In genomic region chr2:204988836-204989235, GRCh38 we compare ENCODE assay signal across 25 cellular contexts.
DNase-seq lines count a peak whose midpoint lies in the region; ATAC-seq, FAIRE-seq and TF ChIP-seq lines count a peak whose summit lies in the region.
"Had no signal": no experiment of that assay in that cellular context is flagged by ENCODE, and none has a peak within 500 bp of the region (broad histone marks: within the 10 kb centered on the region; RNA-seq: fewer than 3 reads in every experiment).

No MANE protein-coding gene starts in this region.

- no peak overlapping the region for H3K4me2 ChIP-seq in GM23338
- H3K4me2 ChIP-seq: A549; BLaER1 treated with 17β-estradiol and CSF1 and Interleukin-3, amounts not matched to agents 10 nM and 100 nM had no signal

- H3K27me3 Mint-ChIP-seq in activated naive CD4-positive, alpha-beta T cell treated with anti-CD3 and anti-CD28 coated beads, Interleukin-2, amount 50 U/mL, for 24 hours: no peaks in the 10 kb centered on the region
- no peaks in the 10 kb centered on the region for H3K27me3 Mint-ChIP-seq in GM23338 (ENCODE audit: insufficient read depth, low read depth, poor library complexity)
- no peaks in the 10 kb centered on the region for H3K27me3 Mint-ChIP-seq in T-helper 2 cell treated with Interferon-gamma antibody and Interleukin-4, amounts not matched to agents 5 μg/mL and 100 μg/mL, for 36 hours (ENCODE audit: low read depth)
- H3K27me3 Mint-ChIP-seq: CD4-positive, alpha-beta memory T cell had no signal

- H3K36me3 Mint-ChIP-seq in activated naive CD4-positive, alpha-beta T cell treated with anti-CD3 and anti-CD28 coated beads, Interleukin-2, amount 50 U/mL, for 24 hours: peaks cover 1% of the 10 kb centered on the region
- H3K36me3 Mint-ChIP-seq in GM23338 (ENCODE audit: low read depth): no peaks in the 10 kb centered on the region
- peaks cover 13% of the 10 kb centered on the region for H3K36me3 Mint-ChIP-seq in T-helper 2 cell treated with Interferon-gamma antibody and Interleukin-4, amounts not matched to agents 5 μg/mL and 100 μg/mL, for 36 hours (ENCODE audit: low read depth)
- H3K36me3 Mint-ChIP-seq: CD14-positive monocyte had no signal

- H4K20me1 ChIP-seq in GM23338 (replicated peaks; ENCODE audit: insufficient read depth): no peaks in the 10 kb centered on the region
- H4K20me1 ChIP-seq: BLaER1 treated with 17β-estradiol and CSF1 and Interleukin-3, amounts not matched to agents 10 nM and 100 nM had no signal

- no peak overlapping the region for H3K4me3 Mint-ChIP-seq in activated naive CD4-positive, alpha-beta T cell treated with anti-CD3 and anti-CD28 coated beads, Interleukin-2, amount 50 U/mL, for 24 hours
- no peak overlapping the region for H3K4me3 Mint-ChIP-seq in GM23338
- H3K4me3 Mint-ChIP-seq in T-helper 2 cell treated with Interferon-gamma antibody and Interleukin-4, amounts not matched to agents 5 μg/mL and 100 μg/mL, for 36 hours: peak overlapping the region; percentile 16
- H3K4me3 Mint-ChIP-seq: CD14-positive monocyte; CD4-positive, alpha-beta memory T cell; H9 had no signal

- H3K27ac Mint-ChIP-seq in activated naive CD4-positive, alpha-beta T cell treated with anti-CD3 and anti-CD28 coated beads, Interleukin-2, amount 50 U/mL, for 24 hours: peak overlapping the region; percentile 25
- H3K27ac Mint-ChIP-seq in GM23338: peak overlapping the region; percentile 69; the same call in 1 of the 2 replicates
- H3K27ac Mint-ChIP-seq in T-helper 2 cell treated with Interferon-gamma antibody and Interleukin-4, amounts not matched to agents 5 μg/mL and 100 μg/mL, for 36 hours: peak overlapping the region; percentile 0
- H3K27ac Mint-ChIP-seq: H9 had no signal

- peaks cover 3% of the 10 kb centered on the region; the same call in 1 of the 2 replicates for H3K4me1 ChIP-seq in GM23338 (ENCODE audit: insufficient read depth)
- H3K4me1 ChIP-seq: A549; BE2C; BLaER1 treated with 17β-estradiol and CSF1 and Interleukin-3, amounts not matched to agents 10 nM and 100 nM had no signal

- H3K27me3 ChIP-seq in GM23338 (ENCODE audit: insufficient read depth): no peaks in the 10 kb centered on the region
- H3K27me3 ChIP-seq: BE2C; BLaER1 treated with 17β-estradiol and CSF1 and Interleukin-3, amounts not matched to agents 10 nM and 100 nM had no signal

- no peak overlapping the region for H3K4me3 ChIP-seq in GM23338
- H3K4me3 ChIP-seq: A549; BLaER1 treated with 17β-estradiol and CSF1 and Interleukin-3, amounts not matched to agents 10 nM and 100 nM; GM23248 had no signal

- no peaks in the 10 kb centered on the region for H3K36me3 ChIP-seq in GM23338 (ENCODE audit: insufficient read depth)
- H3K36me3 ChIP-seq: BE2C; BLaER1 treated with 17β-estradiol and CSF1 and Interleukin-3, amounts not matched to agents 10 nM and 100 nM had no signal

- no peak overlapping the region for H2AFZ ChIP-seq in GM23338
- H2AFZ ChIP-seq: GM23248 had no signal

- no peak for DNase-seq in activated naive CD4-positive, alpha-beta T cell treated with anti-CD3 and anti-CD28 coated beads, Interleukin-2, amount 50 U/mL, for 16 hours
- DNase-seq in GM23338 (ENCODE audit: low spot score): no peak
- no peak for DNase-seq in T-helper 2 cell treated with Interferon-gamma antibody and Interleukin-4, amounts not matched to agents 5 μg/mL and 100 μg/mL, for 36 hours (ENCODE audit: low spot score)
- no peak for DNase-seq in NCI-H2171 (lab: John Stamatoyannopoulos, UW)
- DNase-seq in iPS-NIHi11 (ENCODE audit: low spot score): no peak
- DNase-seq in frontal cortex (ENCODE audit: low spot score in 2 of 2): no peak
- DNase-seq: 8988T, ACHN, AML-193, BE2C, Calu3, COR-L47, DMS53, DMS79 treated with DMSO at 0.1 percent for 48 hours, GF-D8, GM23248, H9 had no signal

- TF ChIP-seq CTCF in GM23338 (conservative IDR thresholded peaks at IDR 0.05; ENCODE audit: low read depth in 2 of 2): no peak

- ATAC-seq in GM23338: no peak
- ATAC-seq: A549, HCT116 had no signal

- H3K9me3 Mint-ChIP-seq in activated naive CD4-positive, alpha-beta T cell treated with anti-CD3 and anti-CD28 coated beads, Interleukin-2, amount 50 U/mL, for 24 hours: no peaks in the 10 kb centered on the region
- no peaks in the 10 kb centered on the region for H3K9me3 Mint-ChIP-seq in GM23338
- peaks cover 11% of the 10 kb centered on the region for H3K9me3 Mint-ChIP-seq in T-helper 2 cell treated with Interferon-gamma antibody and Interleukin-4, amounts not matched to agents 5 μg/mL and 100 μg/mL, for 36 hours
- H3K9me3 Mint-ChIP-seq: CD14-positive monocyte, H9 had no signal

- H3K9me2 ChIP-seq in GM23338 (ENCODE audit: insufficient read depth): no peaks in the 10 kb centered on the region

- H3K27ac ChIP-seq in GM23338 (ENCODE audit: low read depth): no peak overlapping the region
- H3K27ac ChIP-seq: A549; BLaER1 treated with 17β-estradiol and CSF1 and Interleukin-3, amounts not matched to agents 10 nM and 100 nM; GM23248 had no signal

- peaks cover 7% of the 10 kb centered on the region for H3K4me1 Mint-ChIP-seq in activated naive CD4-positive, alpha-beta T cell treated with anti-CD3 and anti-CD28 coated beads, Interleukin-2, amount 50 U/mL, for 24 hours
- H3K4me1 Mint-ChIP-seq in GM23338: peaks cover 4% of the 10 kb centered on the region; the same call in 2 of the 3 replicates
- H3K4me1 Mint-ChIP-seq in T-helper 2 cell treated with Interferon-gamma antibody and Interleukin-4, amounts not matched to agents 5 μg/mL and 100 μg/mL, for 36 hours (ENCODE audit: low read depth): peaks cover 12% of the 10 kb centered on the region
- H3K4me1 Mint-ChIP-seq: CD14-positive monocyte had no signal

- H3F3A ChIP-seq in GM23338 (replicated peaks; ENCODE audit: low read depth): no peaks in the 10 kb centered on the region

- no peaks in the 10 kb centered on the region for H3K79me2 ChIP-seq in GM23338 (replicated peaks; ENCODE audit: insufficient read depth)

- FAIRE-seq in frontal cortex (lab: Jason Lieb, UNC): no peak
- FAIRE-seq: A549, GM12891, GM18507 had no signal

TF ChIP-seq in GM23338, 12 proteins besides CTCF, POLR2A, EP300 and RAD21 (continues in another document):
- TF ChIP-seq JUNB (IDR thresholded peaks at IDR 0.05; ENCODE audit: unreplicated experiment) (no peak), EZH2 (IDR thresholded peaks at IDR 0.05; ENCODE audit: low read depth, unreplicated experiment) (no peak), ZNF114 (CRISPR knock-in tag; IDR thresholded peaks at IDR 0.05) (no peak), ETS1 (IDR thresholded peaks at IDR 0.05) (no peak), CREB1 (CRISPR knock-in tag; IDR thresholded peaks at IDR 0.05; ENCODE audit: low read depth) (no peak), EZH2phosphoT487 (IDR thresholded peaks at IDR 0.05; ENCODE audit: unreplicated experiment) (no peak), ZNF331 (CRISPR knock-in tag; IDR thresholded peaks at IDR 0.05; ENCODE audit: low read depth) (no peak), NANOG (IDR thresholded peaks at IDR 0.05; ENCODE audit: borderline replicate concordance) (no peak), POLR2AphosphoS5 (IDR thresholded peaks at IDR 0.05; ENCODE audit: low read depth) (no peak)

Comparison
In these comparisons a context has a peak if more than half of its experiments do, and no peak if none do; other contexts are left out.
1. H3K27ac Mint-ChIP-seq: peak in every context shown above with its lines; median percentile 69 in GM23338; 25 in activated naive CD4-positive, alpha-beta T cell treated with anti-CD3 and anti-CD28 coated beads, Interleukin-2, amount 50 U/mL, for 24 hours; 0 in T-helper 2 cell treated with Interferon-gamma antibody and Interleukin-4, amounts not matched to agents 5 μg/mL and 100 μg/mL, for 36 hours.